In genomic region chr10:78401882-78402367, GRCh38 we compare ENCODE assay signal across 18 cellular contexts.
DNase-seq lines count a peak whose midpoint lies in the region; ATAC-seq and TF ChIP-seq lines count a peak whose summit lies in the region.
"Had no signal": no experiment of that assay in that cellular context is flagged by ENCODE, and none has a peak within 500 bp of the region (broad histone marks: within the 10 kb centered on the region; RNA-seq: fewer than 3 reads in every experiment).

No MANE protein-coding gene starts in this region.

- no peak for TF ChIP-seq POLR2A in upper lobe of left lung (IDR thresholded peaks at IDR 0.05)

- no peaks in the 10 kb centered on the region for H3K79me2 ChIP-seq in neural cell (replicated peaks; ENCODE audit: insufficient read depth, low read length)

- intact Hi-C loops in heart right ventricle (cut with DNase I) (no loop called here), upper lobe of right lung (cut with DNase I) (no loop called here)

- TF ChIP-seq CTCF in heart right ventricle (IDR thresholded peaks at IDR 0.05) (no peak), neural cell (IDR thresholded peaks at IDR 0.05; ENCODE audit: poor library complexity, severe bottlenecking) (no peak), upper lobe of right lung (IDR thresholded peaks at IDR 0.05) (no peak), upper lobe of left lung (IDR thresholded peaks at IDR 0.05) (no peak)

- WGBS in heart right ventricle, 2 donors: 32 to 48% methylated on average over 10 of the region's 10 CpGs
- WGBS in upper lobe of left lung, 2 donors: 79 to 90% methylated on average over 5 to 10 of the region's 10 CpGs

- H2AFZ ChIP-seq in neural cell (ENCODE audit: low read depth, low read length): no peak overlapping the region

- H3K4me3 ChIP-seq in heart right ventricle (no peak overlapping the region), neural cell (ENCODE audit: low read length) (no peak overlapping the region), upper lobe of right lung (no peak overlapping the region), upper lobe of left lung (no peak overlapping the region)
- H3K4me3 ChIP-seq: BLaER1 treated with 17β-estradiol and CSF1 and Interleukin-3, amounts not matched to agents 10 nM and 100 nM; left lung had no signal

- H3K36me3 ChIP-seq in heart right ventricle (no peaks in the 10 kb centered on the region), neural cell (ENCODE audit: insufficient read depth, low read length) (no peaks in the 10 kb centered on the region), upper lobe of right lung (no peaks in the 10 kb centered on the region), upper lobe of left lung (no peaks in the 10 kb centered on the region)
- H3K36me3 ChIP-seq: BLaER1 treated with 17β-estradiol and CSF1 and Interleukin-3, amounts not matched to agents 10 nM and 100 nM; left lung had no signal

- H3K4me1 ChIP-seq in heart right ventricle (peaks cover 6 to 34% (median 24%) of the 10 kb centered on the region in 9 donors), upper lobe of right lung (peaks cover 6% of the 10 kb centered on the region), upper lobe of left lung (peaks cover 4 to 14% (median 11%) of the 10 kb centered on the region in 4 donors)

- H3K27me3 ChIP-seq in heart right ventricle (peaks cover 0 to 9% (median 0%) of the 10 kb centered on the region in 7 donors), neural cell (ENCODE audit: insufficient read depth, low read depth, low read length) (no peaks in the 10 kb centered on the region), upper lobe of right lung (no peaks in the 10 kb centered on the region), upper lobe of left lung (no peaks in the 10 kb centered on the region)
- H3K27me3 ChIP-seq: BLaER1 treated with 17β-estradiol and CSF1 and Interleukin-3, amounts not matched to agents 10 nM and 100 nM had no signal

- H3K27ac ChIP-seq in angular gyrus (ENCODE audit: low read depth, low read length) (peak overlapping the region; percentile 11), heart right ventricle (peak overlapping the region in 9 of 10 donors; percentile 39 to 77 (median 56)), neural cell (ENCODE audit: low read length) (peak overlapping the region; percentile 7), upper lobe of right lung (no peak overlapping the region), upper lobe of left lung (no peak overlapping the region)
- H3K27ac ChIP-seq: BLaER1 treated with 17β-estradiol and CSF1 and Interleukin-3, amounts not matched to agents 10 nM and 100 nM; left lung had no signal

- TF ChIP-seq RAD21 in neural cell (conservative IDR thresholded peaks at IDR 0.05): no peak

- no peaks in the 10 kb centered on the region for H3F3A ChIP-seq in neural cell (ENCODE audit: insufficient read depth, low read length, poor library complexity, severe bottlenecking)

- TF ChIP-seq EP300 in neural cell (conservative IDR thresholded peaks at IDR 0.05; ENCODE audit: poor library complexity, severe bottlenecking): no peak
- TF ChIP-seq EP300 in upper lobe of left lung (IDR thresholded peaks at IDR 0.05): no peak

- H3K9me3 ChIP-seq in heart right ventricle (no peaks in the 10 kb centered on the region), neural cell (ENCODE audit: low read length) (no peaks in the 10 kb centered on the region), upper lobe of right lung (no peaks in the 10 kb centered on the region), upper lobe of left lung (no peaks in the 10 kb centered on the region)
- H3K9me3 ChIP-seq: BLaER1 treated with 17β-estradiol and CSF1 and Interleukin-3, amounts not matched to agents 10 nM and 100 nM; left lung had no signal

- H3K9ac ChIP-seq in neural cell (ENCODE audit: low read length): peak overlapping the region; percentile 27
- H3K9ac ChIP-seq: BLaER1 treated with 17β-estradiol and CSF1 and Interleukin-3, amounts not matched to agents 10 nM and 100 nM had no signal

- no peaks in the 10 kb centered on the region for H4K20me1 ChIP-seq in neural cell (ENCODE audit: insufficient read depth)
- H4K20me1 ChIP-seq: BLaER1 treated with 17β-estradiol and CSF1 and Interleukin-3, amounts not matched to agents 10 nM and 100 nM had no signal

- no peaks in the 10 kb centered on the region for H3K9me2 ChIP-seq in neural cell (ENCODE audit: insufficient read depth, low read length)

- DNase-seq in heart right ventricle (peak; percentile 49 to 68), upper lobe of right lung (peak; percentile 58), upper lobe of left lung (no peak), germinal center (ENCODE audit: low spot score) (no peak)
- DNase-seq in activated CD8-positive, alpha-beta memory T cell treated with anti-CD3 and anti-CD28 coated beads for 24 hours: no peak
- DNase-seq: activated T-cell treated with anti-CD3 and anti-CD28 coated beads, Interleukin-2, amount 50 U/mL, for 48 hours; cortex of kidney; DMS79 treated with DMSO at 0.1 percent for 48 hours; erythroblast; left lung; NCI-H69; RPMI8226; stimulated activated naive CD4-positive, alpha-beta T cell; T-helper 2 cell had no signal

- H3K4me2 ChIP-seq in neural cell (ENCODE audit: low read length): no peak overlapping the region
- H3K4me2 ChIP-seq: BLaER1 treated with 17β-estradiol and CSF1 and Interleukin-3, amounts not matched to agents 10 nM and 100 nM had no signal

- peak; percentile 70 to 95 (median 88) for ATAC-seq in heart right ventricle
- peak; percentile 15 for ATAC-seq in upper lobe of right lung
- no peak for ATAC-seq in upper lobe of left lung (ENCODE audit: low FRiP score in 2 of 2)
- ATAC-seq: left lung; naive thymus-derived CD8-positive, alpha-beta T cell had no signal

TF ChIP-seq in neural cell, 6 proteins besides CTCF, POLR2A, EP300 and RAD21:
- TF ChIP-seq SMC3 (conservative IDR thresholded peaks at IDR 0.05; ENCODE audit: poor library complexity) (peak; percentile 22), POLR2AphosphoS5 (IDR thresholded peaks at IDR 0.05) (no peak), TAF1 (IDR thresholded peaks at IDR 0.05; ENCODE audit: low read depth) (no peak), MXI1 (conservative IDR thresholded peaks at IDR 0.05; ENCODE audit: poor library complexity, severe bottlenecking) (no peak), EZH2 (IDR thresholded peaks at IDR 0.05; ENCODE audit: borderline replicate concordance, insufficient read depth, low read length, poor library complexity, severe bottlenecking) (no peak)
- TF ChIP-seq, protein P1, sequence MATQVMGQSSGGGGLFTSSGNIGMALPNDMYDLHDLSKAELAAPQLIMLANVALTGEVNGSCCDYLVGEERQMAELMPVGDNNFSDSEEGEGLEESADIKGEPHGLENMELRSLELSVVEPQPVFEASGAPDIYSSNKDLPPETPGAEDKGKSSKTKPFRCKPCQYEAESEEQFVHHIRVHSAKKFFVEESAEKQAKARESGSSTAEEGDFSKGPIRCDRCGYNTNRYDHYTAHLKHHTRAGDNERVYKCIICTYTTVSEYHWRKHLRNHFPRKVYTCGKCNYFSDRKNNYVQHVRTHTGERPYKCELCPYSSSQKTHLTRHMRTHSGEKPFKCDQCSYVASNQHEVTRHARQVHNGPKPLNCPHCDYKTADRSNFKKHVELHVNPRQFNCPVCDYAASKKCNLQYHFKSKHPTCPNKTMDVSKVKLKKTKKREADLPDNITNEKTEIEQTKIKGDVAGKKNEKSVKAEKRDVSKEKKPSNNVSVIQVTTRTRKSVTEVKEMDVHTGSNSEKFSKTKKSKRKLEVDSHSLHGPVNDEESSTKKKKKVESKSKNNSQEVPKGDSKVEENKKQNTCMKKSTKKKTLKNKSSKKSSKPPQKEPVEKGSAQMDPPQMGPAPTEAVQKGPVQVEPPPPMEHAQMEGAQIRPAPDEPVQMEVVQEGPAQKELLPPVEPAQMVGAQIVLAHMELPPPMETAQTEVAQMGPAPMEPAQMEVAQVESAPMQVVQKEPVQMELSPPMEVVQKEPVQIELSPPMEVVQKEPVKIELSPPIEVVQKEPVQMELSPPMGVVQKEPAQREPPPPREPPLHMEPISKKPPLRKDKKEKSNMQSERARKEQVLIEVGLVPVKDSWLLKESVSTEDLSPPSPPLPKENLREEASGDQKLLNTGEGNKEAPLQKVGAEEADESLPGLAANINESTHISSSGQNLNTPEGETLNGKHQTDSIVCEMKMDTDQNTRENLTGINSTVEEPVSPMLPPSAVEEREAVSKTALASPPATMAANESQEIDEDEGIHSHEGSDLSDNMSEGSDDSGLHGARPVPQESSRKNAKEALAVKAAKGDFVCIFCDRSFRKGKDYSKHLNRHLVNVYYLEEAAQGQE (IDR thresholded peaks at IDR 0.05; ENCODE audit: borderline replicate concordance): no peak

Comparison
In these comparisons a context has a peak if more than half of its experiments do, and no peak if none do; other contexts are left out.
1. H3K27ac ChIP-seq: peak in angular gyrus (single experiment), heart right ventricle (9 of 10) and neural cell (single experiment); none in upper lobe of right lung (single experiment) and upper lobe of left lung (0 of 4).
2. ATAC-seq: peak in heart right ventricle (8 of 8) and upper lobe of right lung (single experiment); none in upper lobe of left lung (0 of 2).
3. DNase-seq: peak in heart right ventricle (2 of 2) and upper lobe of right lung (single experiment); none in upper lobe of left lung (0 of 2), germinal center (single experiment) and activated CD8-positive, alpha-beta memory T cell treated with anti-CD3 and anti-CD28 coated beads for 24 hours (single experiment).